In genomic region chr9:15461601-15462000, GRCh38 we compare ENCODE assay signal across 27 cellular contexts.
"Had no signal": no experiment of that assay in that cellular context is flagged by ENCODE, and none has a peak within 500 bp of the region (broad histone marks: within the 10 kb centered on the region; RNA-seq: fewer than 3 reads in every experiment).

No MANE protein-coding gene starts in this region.

- H3K4me3 Mint-ChIP-seq: activated T-cell treated with anti-CD3 and anti-CD28 coated beads, Interleukin-2, amount 50 U/mL, for 4 hours; WTC11 had no signal

- H3K9me3 ChIP-seq: ascending aorta, body of pancreas, MG63, SJSA1 had no signal

- DNase-seq: activated CD4-positive, alpha-beta T cell treated with anti-CD3 and anti-CD28 coated beads for 48 hours; activated CD4-positive, alpha-beta T cell treated with anti-CD3 and anti-CD28 coated beads, Interleukin-2, amount 50 U/mL, for 4 hours; activated CD4-positive, CD25-positive, alpha-beta regulatory T cell treated with anti-CD3 and anti-CD28 coated beads, Interleukin-2, amount 50 U/mL, for 72 hours; activated CD8-positive, alpha-beta memory T cell treated with anti-CD3 and anti-CD28 coated beads for 24 hours; activated effector memory CD4-positive, alpha-beta T cell treated with anti-CD3 and anti-CD28 coated beads, Interleukin-2, amount 50 U/mL, for 16 hours; activated naive CD4-positive, alpha-beta T cell treated with Interleukin-2 at 50 U/mL for 16 hours; activated T-cell treated with anti-CD3 and anti-CD28 coated beads, Interleukin-2, amount 50 U/mL, for 4 hours; body of pancreas; MG63; MV-4-11; NCI-H1092 treated with DMSO at 0.1 percent for 48 hours; NCI-H1417 treated with DMSO at 0.1 percent for 48 hours; NCI-H1694 treated with DMSO at 0.1 percent for 48 hours; NCI-H2029 treated with DMSO at 0.1 percent for 48 hours; NCI-H510A treated with DMSO at 0.1 percent for 48 hours; NCI-H69; NK-92 treated with Interleukin-12 subunit alpha and Interleukin-12 subunit beta, amount 100 ng/mL, for 24 hours; OCI-M1; RPMI8226; SHP77; SW 1271 had no signal

- H3K27ac Mint-ChIP-seq: WTC11 had no signal

- H3K27ac ChIP-seq: body of pancreas, SJSA1 had no signal

- H3K4me1 Mint-ChIP-seq: WTC11 had no signal

- FAIRE-seq: bronchial epithelial cell had no signal

- ATAC-seq: activated T-cell treated with anti-CD3 and anti-CD28 coated beads, Interleukin-2, amount 50 U/mL, for 4 hours; body of pancreas; Panc1; SK-N-SH treated with all-trans-retinoic acid at 6 μM for 48 hours had no signal
